ENCODE assay signal across 20 cellular contexts in the genomic region with DNA sequence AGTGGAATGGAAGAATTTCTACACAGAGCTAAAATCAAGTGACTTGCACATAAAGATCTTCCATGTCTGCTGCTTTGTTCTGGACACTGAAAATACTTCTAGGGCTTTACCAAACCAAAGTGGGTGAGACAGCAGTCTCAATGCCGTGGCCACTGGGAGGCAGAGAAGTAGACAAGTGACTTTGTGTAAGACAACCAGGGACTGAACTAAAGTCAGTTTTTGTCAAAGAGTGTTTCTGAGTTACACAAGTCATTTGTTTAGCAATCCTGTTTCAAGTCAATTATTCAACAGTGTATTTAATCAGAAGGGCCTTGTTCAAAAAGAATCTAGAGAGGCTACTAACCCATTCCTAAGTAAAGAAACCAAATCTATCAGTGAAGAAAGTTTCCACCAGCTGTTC.
"Had no signal": no experiment of that assay in that cellular context is flagged by ENCODE, and none has a peak within 500 bp of the region (broad histone marks: within the 10 kb centered on the region; RNA-seq: fewer than 3 reads in every experiment).

No MANE protein-coding gene starts in this region.

- H3K27me3 Mint-ChIP-seq: activated B cell treated with CpG ODN at 0.5 μM for 24 hours; activated naive CD8-positive, alpha-beta T cell treated with anti-CD3 and anti-CD28 coated beads, Interleukin-2, amount 50 U/mL, for 24 hours; naive B cell had no signal

- H3K4me1 Mint-ChIP-seq: activated B cell treated with CpG ODN at 0.5 μM for 24 hours; activated naive CD8-positive, alpha-beta T cell treated with anti-CD3 and anti-CD28 coated beads, Interleukin-2, amount 50 U/mL, for 24 hours; immature natural killer cell; naive B cell had no signal

- DNase-seq: activated B cell treated with CpG ODN at 0.5 μM for 24 hours; activated CD4-positive, alpha-beta T cell treated with anti-CD3 and anti-CD28 coated beads, Interleukin-2, amount 50 U/mL, for 1 hour; activated naive CD4-positive, alpha-beta T cell treated with anti-CD3 and anti-CD28 coated beads for 36 hours; activated naive CD8-positive, alpha-beta T cell treated with anti-CD3 and anti-CD28 coated beads, Interleukin-2, amount 50 U/mL, for 24 hours; activated T-cell treated with anti-CD3 and anti-CD28 coated beads for 4 hours; aorta; cerebellar nuclear complex; effector memory CD4-positive, alpha-beta T cell; foreskin keratinocyte; head of caudate nucleus; immature natural killer cell; left cardiac atrium; mammary epithelial cell; naive B cell; retina; stomach; testis; upper lobe of left lung had no signal

- H3K27me3 ChIP-seq: foreskin keratinocyte, stomach, testis, upper lobe of left lung had no signal

- FAIRE-seq: small intestine had no signal

- H3K79me2 ChIP-seq: parathyroid adenoma had no signal

- H3K9me3 ChIP-seq: stomach, testis, upper lobe of left lung had no signal

- H3K4me3 Mint-ChIP-seq: activated B cell treated with CpG ODN at 0.5 μM for 24 hours; activated naive CD4-positive, alpha-beta T cell treated with anti-CD3 and anti-CD28 coated beads for 36 hours; activated naive CD8-positive, alpha-beta T cell treated with anti-CD3 and anti-CD28 coated beads, Interleukin-2, amount 50 U/mL, for 24 hours; immature natural killer cell had no signal

- H3K27ac ChIP-seq: foreskin keratinocyte, parathyroid adenoma, stomach, testis, upper lobe of left lung had no signal

- ATAC-seq: activated naive CD8-positive, alpha-beta T cell treated with anti-CD3 and anti-CD28 coated beads, Interleukin-2, amount 50 U/mL, for 24 hours; foreskin keratinocyte had no signal

- H3K9me3 Mint-ChIP-seq: activated B cell treated with CpG ODN at 0.5 μM for 24 hours; activated naive CD4-positive, alpha-beta T cell treated with anti-CD3 and anti-CD28 coated beads for 36 hours; activated naive CD8-positive, alpha-beta T cell treated with anti-CD3 and anti-CD28 coated beads, Interleukin-2, amount 50 U/mL, for 24 hours; immature natural killer cell; naive B cell had no signal

- H3K27ac Mint-ChIP-seq: activated B cell treated with CpG ODN at 0.5 μM for 24 hours; activated naive CD4-positive, alpha-beta T cell treated with anti-CD3 and anti-CD28 coated beads for 36 hours; activated naive CD8-positive, alpha-beta T cell treated with anti-CD3 and anti-CD28 coated beads, Interleukin-2, amount 50 U/mL, for 24 hours had no signal

- H2AFZ ChIP-seq: parathyroid adenoma had no signal

- H3K9ac ChIP-seq: parathyroid adenoma had no signal

- H3K4me1 ChIP-seq: foreskin keratinocyte, parathyroid adenoma, testis, upper lobe of left lung had no signal

- H3K4me3 ChIP-seq: stomach, testis, upper lobe of left lung had no signal
